16 cellular contexts compared by ENCODE assay signal in genomic region chr7:28112883-28113540, GRCh38.
A peak's percentile ranks its signal among the peaks of the same experiment; 100 is the strongest.
DNase-seq lines count a peak whose midpoint lies in the region; ATAC-seq and TF ChIP-seq lines count a peak whose summit lies in the region.
"Had no signal": no experiment of that assay in that cellular context is flagged by ENCODE, and none has a peak within 500 bp of the region (broad histone marks: within the 10 kb centered on the region; RNA-seq: fewer than 3 reads in every experiment).

No MANE protein-coding gene starts in this region.

- no peaks in the 10 kb centered on the region for H3K9me3 ChIP-seq in gastroesophageal sphincter
- H3K9me3 ChIP-seq: Peyer's patch had no signal

- H3K27me3 ChIP-seq in gastroesophageal sphincter = no peaks in the 10 kb centered on the region
- H3K27me3 ChIP-seq: Peyer's patch had no signal

- TF ChIP-seq CTCF in HFFc6 (IDR thresholded peaks at IDR 0.05) (no peak), gastroesophageal sphincter (IDR thresholded peaks at IDR 0.05) (no peak), GM10248 (IDR thresholded peaks at IDR 0.05; ENCODE audit: control extremely low read depth, extremely low read depth, low read depth, missing control alignments) (no peak)

- no peak overlapping the region for H3K4me3 ChIP-seq in gastroesophageal sphincter
- H3K4me3 ChIP-seq: Peyer's patch had no signal

- ATAC-seq in SK-N-SH treated with all-trans-retinoic acid at 6 μM for 48 hours = peak; percentile 30; the same call in 2 of the 3 replicates
- peak; percentile 54 for ATAC-seq in gastroesophageal sphincter
- ATAC-seq in sciatic nerve = peak; percentile 90
- no peak for ATAC-seq in GM21723 (IDR thresholded peaks at IDR 0.05; ENCODE audit: unreplicated experiment)
- no peak for ATAC-seq in GM21360 (IDR thresholded peaks at IDR 0.05; ENCODE audit: unreplicated experiment)
- ATAC-seq: activated CD8-positive, alpha-beta T cell treated with anti-CD3 and anti-CD28 coated beads for 36 hours had no signal

- TF ChIP-seq EP300 in gastroesophageal sphincter (IDR thresholded peaks at IDR 0.05) = no peak

- H3K27me3 Mint-ChIP-seq in HFFc6 (ENCODE audit: insufficient read depth) = no peaks in the 10 kb centered on the region
- H3K27me3 Mint-ChIP-seq: activated CD8-positive, alpha-beta T cell treated with anti-CD3 and anti-CD28 coated beads for 36 hours had no signal

- POLR2A ChIA-PET in GM10248 (lab: Yijun Ruan, JAX) = no interaction called here

- peak overlapping the region; percentile 3; the same call in 1 of the 2 replicates for H3K27ac Mint-ChIP-seq in HFFc6
- H3K27ac Mint-ChIP-seq: activated CD8-positive, alpha-beta T cell treated with anti-CD3 and anti-CD28 coated beads for 36 hours; mesothelial cell of epicardium; T-helper 2 cell treated with Interferon-gamma antibody and Interleukin-4, amounts not matched to agents 5 μg/mL and 100 μg/mL, for 36 hours had no signal

- no peaks in the 10 kb centered on the region for H3K36me3 ChIP-seq in gastroesophageal sphincter
- H3K36me3 ChIP-seq: Peyer's patch had no signal

- peaks cover 0 to 58% (median 9%) of the 10 kb centered on the region in 3 donors for H3K4me1 ChIP-seq in gastroesophageal sphincter
- H3K4me1 ChIP-seq: Peyer's patch had no signal

- intact Hi-C loops in sciatic nerve (cut with DNase I) = no loop called here

- CTCF ChIA-PET in GM10248 (lab: Yijun Ruan, JAX) = interaction anchor here (0.9 to 1.8 kb wide), 4 partner anchors 12 to 51 kb away, joined by 3 to 9 read pairs (median 4); no protein-coding TSS in a partner anchor

- H3K4me3 Mint-ChIP-seq in HFFc6 = no peak overlapping the region
- H3K4me3 Mint-ChIP-seq: activated CD8-positive, alpha-beta T cell treated with anti-CD3 and anti-CD28 coated beads for 36 hours; mesothelial cell of epicardium; T-helper 2 cell treated with Interferon-gamma antibody and Interleukin-4, amounts not matched to agents 5 μg/mL and 100 μg/mL, for 36 hours had no signal

- WGBS in gastroesophageal sphincter (ENCODE audit: low coverage in 1 of 2), 2 donors = 81 to 86% methylated on average over 8 to 11 of the region's 14 CpGs

- no peak for TF ChIP-seq POLR2A in gastroesophageal sphincter (IDR thresholded peaks at IDR 0.05)

- H3K27ac ChIP-seq in gastroesophageal sphincter = peak overlapping the region in 3 of 4 donors; percentile 39 to 59 (median 48)
- H3K27ac ChIP-seq: Peyer's patch had no signal

- no peaks in the 10 kb centered on the region for H3K36me3 Mint-ChIP-seq in HFFc6 (ENCODE audit: low read depth)
- H3K36me3 Mint-ChIP-seq: mesothelial cell of epicardium had no signal

- peaks cover 37% of the 10 kb centered on the region for H3K4me1 Mint-ChIP-seq in HFFc6 (ENCODE audit: low read depth)

- H3K9me3 Mint-ChIP-seq in HFFc6 = no peaks in the 10 kb centered on the region
- H3K9me3 Mint-ChIP-seq: activated CD8-positive, alpha-beta T cell treated with anti-CD3 and anti-CD28 coated beads for 36 hours; mesothelial cell of epicardium; T-helper 2 cell treated with Interferon-gamma antibody and Interleukin-4, amounts not matched to agents 5 μg/mL and 100 μg/mL, for 36 hours had no signal

- DNase-seq in HFFc6 (no peak), sciatic nerve (ENCODE audit: low spot score) (peak; percentile 70), LoVo (ENCODE audit: low spot score) (no peak), GM10248 (ENCODE audit: extremely low spot score) (no peak)
- DNase-seq: activated CD8-positive, alpha-beta T cell treated with anti-CD3 and anti-CD28 coated beads for 36 hours; activated gamma-delta T cell treated with Interleukin-2 at 50 U/mL for 16 hours; C1 segment of cervical spinal cord; Peyer's patch; stimulated activated CD4-positive, alpha-beta T cell treated with anti-CD3 and anti-CD28 coated beads, Interleukin-4, amount 100 ng/mL, for 4 hours; stimulated activated naive CD4-positive, alpha-beta T cell had no signal

TF ChIP-seq in SK-N-SH treated with all-trans-retinoic acid at 6 μM for 48 hours, 23 proteins besides CTCF, POLR2A, EP300 and RAD21:
- TF ChIP-seq ISL1 (CRISPR knock-in tag; IDR thresholded peaks at IDR 0.05) = no peak
- no peak for TF ChIP-seq ARNTL (CRISPR knock-in tag; IDR thresholded peaks at IDR 0.05; ENCODE audit: borderline replicate concordance, low read depth)
- TF ChIP-seq TCF4 (CRISPR knock-in tag; IDR thresholded peaks at IDR 0.05; ENCODE audit: borderline replicate concordance) = no peak
- no peak for TF ChIP-seq ZFP30 (CRISPR knock-in tag; IDR thresholded peaks at IDR 0.05)
- no peak for TF ChIP-seq ZNF70 (CRISPR knock-in tag; IDR thresholded peaks at IDR 0.05)
- no peak for TF ChIP-seq ZC3H10 (CRISPR knock-in tag; IDR thresholded peaks at IDR 0.05)
- TF ChIP-seq, protein P1, sequence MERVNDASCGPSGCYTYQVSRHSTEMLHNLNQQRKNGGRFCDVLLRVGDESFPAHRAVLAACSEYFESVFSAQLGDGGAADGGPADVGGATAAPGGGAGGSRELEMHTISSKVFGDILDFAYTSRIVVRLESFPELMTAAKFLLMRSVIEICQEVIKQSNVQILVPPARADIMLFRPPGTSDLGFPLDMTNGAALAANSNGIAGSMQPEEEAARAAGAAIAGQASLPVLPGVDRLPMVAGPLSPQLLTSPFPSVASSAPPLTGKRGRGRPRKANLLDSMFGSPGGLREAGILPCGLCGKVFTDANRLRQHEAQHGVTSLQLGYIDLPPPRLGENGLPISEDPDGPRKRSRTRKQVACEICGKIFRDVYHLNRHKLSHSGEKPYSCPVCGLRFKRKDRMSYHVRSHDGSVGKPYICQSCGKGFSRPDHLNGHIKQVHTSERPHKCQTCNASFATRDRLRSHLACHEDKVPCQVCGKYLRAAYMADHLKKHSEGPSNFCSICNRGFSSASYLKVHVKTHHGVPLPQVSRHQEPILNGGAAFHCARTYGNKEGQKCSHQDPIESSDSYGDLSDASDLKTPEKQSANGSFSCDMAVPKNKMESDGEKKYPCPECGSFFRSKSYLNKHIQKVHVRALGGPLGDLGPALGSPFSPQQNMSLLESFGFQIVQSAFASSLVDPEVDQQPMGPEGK (CRISPR knock-in tag; IDR thresholded peaks at IDR 0.05; ENCODE audit: borderline replicate concordance) = no peak
- no peak for TF ChIP-seq PPARA (CRISPR knock-in tag; IDR thresholded peaks at IDR 0.05; ENCODE audit: borderline replicate concordance)
- TF ChIP-seq OSR1 (CRISPR knock-in tag; IDR thresholded peaks at IDR 0.05) = no peak
- TF ChIP-seq, protein P2, sequence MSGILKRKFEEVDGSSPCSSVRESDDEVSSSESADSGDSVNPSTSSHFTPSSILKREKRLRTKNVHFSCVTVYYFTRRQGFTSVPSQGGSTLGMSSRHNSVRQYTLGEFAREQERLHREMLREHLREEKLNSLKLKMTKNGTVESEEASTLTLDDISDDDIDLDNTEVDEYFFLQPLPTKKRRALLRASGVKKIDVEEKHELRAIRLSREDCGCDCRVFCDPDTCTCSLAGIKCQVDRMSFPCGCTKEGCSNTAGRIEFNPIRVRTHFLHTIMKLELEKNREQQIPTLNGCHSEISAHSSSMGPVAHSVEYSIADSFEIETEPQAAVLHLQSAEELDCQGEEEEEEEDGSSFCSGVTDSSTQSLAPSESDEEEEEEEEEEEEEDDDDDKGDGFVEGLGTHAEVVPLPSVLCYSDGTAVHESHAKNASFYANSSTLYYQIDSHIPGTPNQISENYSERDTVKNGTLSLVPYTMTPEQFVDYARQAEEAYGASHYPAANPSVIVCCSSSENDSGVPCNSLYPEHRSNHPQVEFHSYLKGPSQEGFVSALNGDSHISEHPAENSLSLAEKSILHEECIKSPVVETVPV (CRISPR knock-in tag; IDR thresholded peaks at IDR 0.05) = no peak
- TF ChIP-seq TOX (CRISPR knock-in tag; IDR thresholded peaks at IDR 0.05; ENCODE audit: borderline replicate concordance) = no peak
- no peak for TF ChIP-seq GLIS3 (CRISPR knock-in tag; IDR thresholded peaks at IDR 0.05)
- no peak for TF ChIP-seq ESRRG (CRISPR knock-in tag; IDR thresholded peaks at IDR 0.05)
- TF ChIP-seq, protein P3, sequence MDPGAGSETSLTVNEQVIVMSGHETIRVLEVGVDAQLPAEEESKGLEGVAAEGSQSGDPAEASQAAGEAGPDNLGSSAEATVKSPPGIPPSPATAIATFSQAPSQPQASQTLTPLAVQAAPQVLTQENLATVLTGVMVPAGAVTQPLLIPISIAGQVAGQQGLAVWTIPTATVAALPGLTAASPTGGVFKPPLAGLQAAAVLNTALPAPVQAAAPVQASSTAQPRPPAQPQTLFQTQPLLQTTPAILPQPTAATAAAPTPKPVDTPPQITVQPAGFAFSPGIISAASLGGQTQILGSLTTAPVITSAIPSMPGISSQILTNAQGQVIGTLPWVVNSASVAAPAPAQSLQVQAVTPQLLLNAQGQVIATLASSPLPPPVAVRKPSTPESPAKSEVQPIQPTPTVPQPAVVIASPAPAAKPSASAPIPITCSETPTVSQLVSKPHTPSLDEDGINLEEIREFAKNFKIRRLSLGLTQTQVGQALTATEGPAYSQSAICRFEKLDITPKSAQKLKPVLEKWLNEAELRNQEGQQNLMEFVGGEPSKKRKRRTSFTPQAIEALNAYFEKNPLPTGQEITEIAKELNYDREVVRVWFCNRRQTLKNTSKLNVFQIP (CRISPR knock-in tag; IDR thresholded peaks at IDR 0.05; ENCODE audit: borderline replicate concordance, low read depth) = no peak
- TF ChIP-seq SNAI2 (CRISPR knock-in tag; IDR thresholded peaks at IDR 0.05) = no peak
- TF ChIP-seq ZNF8 (CRISPR knock-in tag; IDR thresholded peaks at IDR 0.05) = no peak
- no peak for TF ChIP-seq ZNF565 (CRISPR knock-in tag; conservative IDR thresholded peaks at IDR 0.05; ENCODE audit: low read depth)

Comparison
In these comparisons a context has a peak if more than half of its experiments do, and no peak if none do; other contexts are left out.
1. ATAC-seq: peak in SK-N-SH treated with all-trans-retinoic acid at 6 μM for 48 hours (single experiment), gastroesophageal sphincter (single experiment) and sciatic nerve (single experiment); none in GM21723 (single experiment) and GM21360 (single experiment).